In genomic region chr11:22829231-22830081, GRCh38 we compare ENCODE assay signal across 1 cellular context.
TF ChIP-seq lines count a peak whose summit lies in the region.

Gene SVIP (minus strand): TSS chr11:22829801. CDS start chr11:22829748, 53 bp downstream.

TF ChIP-seq in GM12878, 131 proteins besides CTCF, POLR2A, EP300 and RAD21 (continued from another document and continues in another):
- TF ChIP-seq NKRF (conservative IDR thresholded peaks at IDR 0.05) (peak; percentile 69), POLR2AphosphoS5 (IDR thresholded peaks at IDR 0.05; ENCODE audit: low read length) (peak; percentile 77), ATF2 (IDR thresholded peaks at IDR 0.05; ENCODE audit: low read length) (no peak), HCFC1 (IDR thresholded peaks at IDR 0.05; ENCODE audit: low read length) (no peak; the same call in 1 of the 2 replicates), NFYA (IDR thresholded peaks at IDR 0.05; ENCODE audit: borderline replicate concordance, low read depth, low read length) (no peak), JUNB (IDR thresholded peaks at IDR 0.05) (no peak), SMARCA5 (IDR thresholded peaks at IDR 0.05) (peak; percentile 70; the same call in 1 of the 2 replicates), MTA2 (IDR thresholded peaks at IDR 0.05; ENCODE audit: low read depth) (no peak), FOXM1 (IDR thresholded peaks at IDR 0.05; ENCODE audit: low read depth, low read length) (0 out of 2 replicates have a peak, but pooled peaks have one; percentile 29), GATAD2B (conservative IDR thresholded peaks at IDR 0.05; ENCODE audit: low read depth) (no peak; the same call in none of the 2 replicates), CHD4 (IDR thresholded peaks at IDR 0.05) (no peak), HDAC6 (IDR thresholded peaks at IDR 0.05; ENCODE audit: unreplicated experiment) (no peak), MAX (IDR thresholded peaks at IDR 0.05; ENCODE audit: low read depth, low read length) (peak; percentile 43; the same call in 1 of the 2 replicates), ZBTB4 (CRISPR knock-in tag; IDR thresholded peaks at IDR 0.05) (no peak), ZNF384 (IDR thresholded peaks at IDR 0.05; ENCODE audit: borderline replicate concordance, low read depth, low read length) (no peak), IRF3 (IDR thresholded peaks at IDR 0.05) (no peak), RELB (IDR thresholded peaks at IDR 0.05; ENCODE audit: low read depth) (peak; percentile 38; the same call in 1 of the 2 replicates), FOXK2 (IDR thresholded peaks at IDR 0.05) (no peak), PKNOX1 (IDR thresholded peaks at IDR 0.05) (no peak), KDM1A (IDR thresholded peaks at IDR 0.05; ENCODE audit: borderline replicate concordance) (no peak), SMC3 (IDR thresholded peaks at IDR 0.05; ENCODE audit: borderline replicate concordance, low read length) (peak; percentile 26; the same call in 1 of the 2 replicates), ZNF24 (IDR thresholded peaks at IDR 0.05) (0 out of 2 replicates have a peak, but pooled peaks have one; percentile 5), CBX3 (IDR thresholded peaks at IDR 0.05; ENCODE audit: borderline replicate concordance, low read depth) (no peak), BHLHE40 (IDR thresholded peaks at IDR 0.05; ENCODE audit: borderline replicate concordance in 1 of 2, low read depth in 2 of 2, low read length in 1 of 2) (peak in 1 of 2 experiments; percentile 38; a peak in 1 of 4 replicates), IKZF1 (conservative IDR thresholded peaks at IDR 0.05) (peak; percentile 68), POLR2AphosphoS2 (IDR thresholded peaks at IDR 0.05; ENCODE audit: low read depth, low read length) (no peak), ELK1 (IDR thresholded peaks at IDR 0.05; ENCODE audit: low read depth, low read length) (no peak), TARDBP (IDR thresholded peaks at IDR 0.05; ENCODE audit: borderline replicate concordance) (no peak), STAT1 (conservative IDR thresholded peaks at IDR 0.05) (no peak), TAF1 (IDR thresholded peaks at IDR 0.05; ENCODE audit: borderline replicate concordance, low read depth, low read length) (peak; percentile 39; the same call in 1 of the 2 replicates), BRCA1 (IDR thresholded peaks at IDR 0.05; ENCODE audit: low read depth, low read length) (peak; percentile 67), JUND (IDR thresholded peaks at IDR 0.05; ENCODE audit: low read depth, low read length) (no peak), PRDM15 (CRISPR knock-in tag; IDR thresholded peaks at IDR 0.05) (no peak), REST (IDR thresholded peaks at IDR 0.05; ENCODE audit: low read depth, low read length) (no peak), KAT2A (conservative IDR thresholded peaks at IDR 0.05; ENCODE audit: control insufficient read depth, low read depth, low read length) (no peak), ASH2L (IDR thresholded peaks at IDR 0.05; ENCODE audit: borderline replicate concordance, low read depth) (no peak), USF2 (IDR thresholded peaks at IDR 0.05; ENCODE audit: borderline replicate concordance, low read depth, low read length) (no peak), YBX1 (IDR thresholded peaks at IDR 0.05) (no peak), NBN (IDR thresholded peaks at IDR 0.05) (peak; percentile 70; the same call in 1 of the 2 replicates), BCL11A (IDR thresholded peaks at IDR 0.05; ENCODE audit: low read depth, low read length) (no peak)
